ENCODE assay signal across 1 cellular context in the genomic region with DNA sequence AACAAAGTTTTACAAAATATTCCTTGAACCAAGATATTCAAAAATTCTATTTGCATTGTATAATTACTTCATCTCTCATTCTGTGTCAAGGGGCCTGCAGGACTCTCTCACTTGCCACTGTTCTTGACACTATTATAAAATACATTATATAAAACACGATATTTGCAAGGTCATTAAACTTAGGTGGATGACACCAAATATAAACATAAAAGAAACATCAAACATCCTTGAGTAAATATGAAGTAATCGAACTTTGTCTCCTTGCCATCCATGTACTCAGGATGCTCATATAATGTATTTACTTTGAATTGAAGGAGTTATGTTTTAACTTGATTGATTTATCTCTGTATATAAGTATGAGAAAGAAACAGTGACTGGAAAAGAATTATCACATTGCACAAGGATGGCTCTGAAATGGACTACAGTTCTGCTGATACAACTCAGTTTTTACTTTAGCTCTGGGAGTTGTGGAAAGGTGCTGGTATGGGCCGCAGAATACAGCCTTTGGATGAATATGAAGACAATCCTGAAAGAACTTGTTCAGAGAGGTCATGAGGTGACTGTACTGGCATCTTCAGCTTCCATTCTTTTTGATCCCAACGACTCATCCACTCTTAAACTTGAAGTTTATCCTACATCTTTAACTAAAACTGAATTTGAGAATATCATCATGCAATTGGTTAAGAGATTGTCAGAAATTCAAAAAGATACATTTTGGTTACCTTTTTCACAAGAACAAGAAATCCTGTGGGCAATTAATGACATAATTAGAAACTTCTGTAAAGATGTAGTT.
TF ChIP-seq lines count a peak whose summit lies in the region.

A gene (plus strand): TSS at position 378 of the 793 bp plus-strand sequence. CDS start 26 bp downstream, at position 404.

TF ChIP-seq in A549, 52 proteins besides CTCF, POLR2A, EP300 and RAD21:
- 0 out of 3 replicates have a peak, but pooled peaks have one; percentile 13 for TF ChIP-seq SMC3 (IDR thresholded peaks at IDR 0.05)
